In the genomic region with DNA sequence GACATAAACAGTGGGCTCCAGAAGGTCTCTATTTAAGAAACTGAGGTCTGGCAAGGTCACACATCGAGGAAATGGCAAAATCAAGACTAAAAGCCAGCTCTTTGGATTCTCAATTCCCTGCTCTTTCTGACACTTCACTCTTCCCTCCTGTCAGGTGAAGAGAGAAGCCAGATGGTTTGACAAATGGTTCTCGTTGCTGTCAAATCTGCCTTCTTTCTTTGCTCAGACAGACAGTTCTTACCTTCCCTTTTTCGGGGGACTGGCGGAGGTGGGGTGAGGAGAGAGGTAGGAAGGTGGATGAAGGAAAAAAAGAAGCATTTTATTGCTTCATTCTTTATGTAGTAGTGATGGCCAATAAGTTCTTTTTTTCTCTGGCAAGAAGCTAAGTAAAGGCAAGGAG, we compare ENCODE assay signal across 16 cellular contexts.
DNase-seq lines count a peak whose midpoint lies in the region; ATAC-seq and TF ChIP-seq lines count a peak whose summit lies in the region.
"Had no signal": no experiment of that assay in that cellular context is flagged by ENCODE, and none has a peak within 500 bp of the region (broad histone marks: within the 10 kb centered on the region; RNA-seq: fewer than 3 reads in every experiment).

No MANE protein-coding gene starts in this region.

- H3K4me3 ChIP-seq in right cardiac atrium (ENCODE audit: low read length) (no peak overlapping the region), osteoblast (ENCODE audit: insufficient read depth, low read length) (no peak overlapping the region), uterus (no peak overlapping the region)

- H3K4me2 ChIP-seq in osteoblast (ENCODE audit: insufficient read depth, low read length) = no peak overlapping the region

- intact Hi-C loops in right cardiac atrium (cut with DNase I) = no loop called here
- intact Hi-C loops in left cardiac atrium (cut with DNase I) = no loop called here
- intact Hi-C loops in uterus (cut with DNase I; ENCODE audit: low total_unique reads) = no loop called here

- TF ChIP-seq POLR2A in uterus (IDR thresholded peaks at IDR 0.05) = no peak

- ATAC-seq in right cardiac atrium (no peak), left cardiac atrium (no peak), GM21367 (IDR thresholded peaks at IDR 0.05; ENCODE audit: unreplicated experiment) (no peak)

- H3K9me3 ChIP-seq in right cardiac atrium (ENCODE audit: control insufficient read depth, low read length) = no peaks in the 10 kb centered on the region
- H3K9me3 ChIP-seq in osteoblast (ENCODE audit: low read depth, low read length) = no peaks in the 10 kb centered on the region
- no peaks in the 10 kb centered on the region for H3K9me3 ChIP-seq in uterus
- H3K9me3 ChIP-seq: neutrophil had no signal

- DNase-seq in right cardiac atrium (no peak), left cardiac atrium (no peak), cerebellum (ENCODE audit: low spot score) (peak; percentile 71), osteoblast (ENCODE audit: insufficient read length, low spot score, missing footprints) (no peak), uterus (no peak), NCI-H1105 (lab: John Stamatoyannopoulos, UW) (no peak), SHP77 (lab: John Stamatoyannopoulos, UW) (no peak)
- DNase-seq: activated CD4-positive, CD25-positive, alpha-beta regulatory T cell treated with anti-CD3 and anti-CD28 coated beads, Interleukin-2, amount 50 U/mL, for 72 hours; activated gamma-delta T cell; aorta; cortex of kidney; NCI-H1694 treated with DMSO at 0.1 percent for 48 hours; SHP77 treated with DMSO at 0.1 percent for 48 hours had no signal

- peaks cover 25% of the 10 kb centered on the region for H3K4me1 ChIP-seq in right cardiac atrium (ENCODE audit: control insufficient read depth, insufficient read depth, low read length)
- H3K4me1 ChIP-seq in osteoblast (ENCODE audit: insufficient read depth, low read length) = peaks cover 47% of the 10 kb centered on the region
- peaks cover 15 to 20% of the 10 kb centered on the region in 2 donors for H3K4me1 ChIP-seq in uterus

- no peaks in the 10 kb centered on the region for H4K20me1 ChIP-seq in osteoblast (ENCODE audit: insufficient read depth, low read length)

- TF ChIP-seq CTCF in osteoblast (IDR thresholded peaks at IDR 0.05; ENCODE audit: extremely low read depth, low read depth, low read length) = no peak
- TF ChIP-seq CTCF in uterus (IDR thresholded peaks at IDR 0.05) = no peak

- peaks cover 5% of the 10 kb centered on the region for H3K36me3 ChIP-seq in osteoblast (ENCODE audit: insufficient read depth, low read length)
- no peaks in the 10 kb centered on the region for H3K36me3 ChIP-seq in uterus
- H3K36me3 ChIP-seq: neutrophil had no signal

- no peaks in the 10 kb centered on the region for H3K27me3 ChIP-seq in right cardiac atrium (ENCODE audit: control insufficient read depth, insufficient read depth)
- no peaks in the 10 kb centered on the region for H3K27me3 ChIP-seq in osteoblast (ENCODE audit: insufficient read depth, low read length)
- H3K27me3 ChIP-seq in uterus = no peaks in the 10 kb centered on the region
- H3K27me3 ChIP-seq: neutrophil had no signal

- no peak overlapping the region for H2AFZ ChIP-seq in osteoblast (ENCODE audit: low read length)

- peaks cover 79% of the 10 kb centered on the region for H3K79me2 ChIP-seq in osteoblast (ENCODE audit: insufficient read depth, low read length)

- peak overlapping the region; percentile 83 for H3K27ac ChIP-seq in right cardiac atrium (ENCODE audit: low read length)
- peak overlapping the region; percentile 94 for H3K27ac ChIP-seq in osteoblast (ENCODE audit: low read depth, low read length)
- H3K27ac ChIP-seq in uterus = peak overlapping the region; percentile 71 to 87
- H3K27ac ChIP-seq: epithelial cell of prostate, neutrophil had no signal

- WGBS in right cardiac atrium = 71% methylated on average over 4 of the region's 4 CpGs
